In the genomic region with DNA sequence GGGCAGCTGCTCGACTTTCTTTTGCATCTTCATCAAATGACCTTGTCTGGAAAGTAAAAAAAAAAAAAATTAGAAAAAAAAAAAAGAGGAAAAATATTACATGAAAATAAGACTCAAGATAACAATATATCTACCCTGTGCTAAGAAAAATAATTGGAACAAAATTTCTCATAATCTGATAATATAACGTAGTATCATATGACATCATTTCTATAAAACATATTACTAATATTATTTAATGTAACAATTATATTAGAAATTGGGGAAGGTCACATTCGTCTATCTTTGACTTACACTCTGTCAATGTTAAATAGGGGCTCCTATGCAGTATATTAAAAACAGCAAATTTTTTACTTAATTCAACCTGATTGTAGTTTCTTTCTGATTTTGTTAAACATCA, we compare ENCODE assay signal across 32 cellular contexts.
"Had no signal": no experiment of that assay in that cellular context is flagged by ENCODE, and none has a peak within 500 bp of the region (broad histone marks: within the 10 kb centered on the region; RNA-seq: fewer than 3 reads in every experiment).

No MANE protein-coding gene starts in this region.

- ATAC-seq: activated CD4-positive, CD25-positive, alpha-beta regulatory T cell treated with anti-CD3 and anti-CD28 coated beads, Interleukin-2, amount 50 U/mL, for 24 hours; activated CD8-positive, alpha-beta T cell treated with anti-CD3 and anti-CD28 coated beads for 36 hours; activated T-cell treated with anti-CD3 and anti-CD28 coated beads, Interleukin-2, amount 50 U/mL, for 4 hours; activated T-helper 17 cell treated with anti-CD3 and anti-CD28 coated beads, Interleukin-2, amount 50 U/mL, for 72 hours; effector memory CD8-positive, alpha-beta T cell; heart left ventricle; T-helper 17 cell had no signal

- H3K27ac ChIP-seq: brain microvascular endothelial cell, epithelial cell of prostate, esophagus squamous epithelium, heart left ventricle, WERI-Rb-1 had no signal

- H3K4me3 ChIP-seq: esophagus squamous epithelium, heart left ventricle had no signal

- H3K4me1 ChIP-seq: esophagus squamous epithelium, heart left ventricle had no signal

- FAIRE-seq: astrocyte, bronchial epithelial cell, endothelial cell of umbilical vein had no signal

- DNase-seq: activated B cell treated with CpG ODN at 0.5 μM for 24 hours; activated CD4-positive, alpha-beta T cell treated with anti-CD3 and anti-CD28 coated beads for 48 hours; activated CD4-positive, alpha-beta T cell treated with anti-CD3 and anti-CD28 coated beads, Interleukin-2, amount 50 U/mL, for 1 hour; activated CD4-positive, alpha-beta T cell treated with anti-CD3 and anti-CD28 coated beads, Interleukin-2, amount 50 U/mL, for 48 hours; activated CD8-positive, alpha-beta memory T cell treated with anti-CD3 and anti-CD28 coated beads for 24 hours; activated CD8-positive, alpha-beta T cell treated with anti-CD3 and anti-CD28 coated beads for 36 hours; activated effector memory CD4-positive, alpha-beta T cell treated with Interleukin-2 at 50 U/mL for 16 hours; activated gamma-delta T cell treated with Interleukin-2 at 50 U/mL for 16 hours; activated naive CD4-positive, alpha-beta T cell treated with anti-CD3 and anti-CD28 coated beads, Interleukin-2, amount 50 U/mL, for 16 hours; activated naive CD4-positive, alpha-beta T cell treated with Interleukin-2 at 50 U/mL for 16 hours; activated T-cell treated with anti-CD3 and anti-CD28 coated beads, Interleukin-2, amount 50 U/mL, for 4 hours; amniotic stem cell; anterior cingulate cortex; brain microvascular endothelial cell; cortex of kidney; dermis blood vessel endothelial cell; effector CD4-positive, alpha-beta T cell; effector memory CD8-positive, alpha-beta T cell; esophagus squamous epithelium; foreskin melanocyte; glutamatergic neuron; heart left ventricle; T-helper 1 cell; T-helper 17 cell; T1000; WERI-Rb-1 had no signal

- H3K9me3 ChIP-seq: esophagus squamous epithelium, heart left ventricle had no signal

- H3K27me3 ChIP-seq: brain microvascular endothelial cell, esophagus squamous epithelium, heart left ventricle had no signal
